8 cellular contexts compared by ENCODE assay signal in genomic region chr12:7131502-7131866, GRCh38. TPM values are rescaled to one million over a fixed set of nuclear protein-coding genes. Genes with fewer than 3 reads are reported as not detected.
DNase-seq lines count a peak whose midpoint lies in the region; ATAC-seq and TF ChIP-seq lines count a peak whose summit lies in the region.

No MANE protein-coding gene starts in this region.

- H3K79me2 ChIP-seq in mammary epithelial cell (ENCODE audit: insufficient read depth, low read length), result no peaks in the 10 kb centered on the region

- H3K9ac ChIP-seq in mammary epithelial cell (ENCODE audit: insufficient read depth, low read length) (no peak overlapping the region), iPS-20b (ENCODE audit: low read depth, low read length) (peak overlapping the region; percentile 75; the same call in 1 of the 2 replicates)

- no peak overlapping the region for H2AFZ ChIP-seq in mammary epithelial cell (ENCODE audit: low read depth, low read length)

- DNase-seq in MCF 10A (ENCODE audit: unreplicated experiment), result no peak
- DNase-seq in mammary epithelial cell, result no peak
- DNase-seq in activated CD4-positive, alpha-beta memory T cell treated with anti-CD3 and anti-CD28 coated beads, Interleukin-2, amount 10 ng/mL, durations not matched to agents 7 days and 5 days, result peak; percentile 81
- DNase-seq in transverse colon, result no peak
- no peak for DNase-seq in left lung
- no peak for DNase-seq in sigmoid colon
- DNase-seq in HPDE6-E6E7 (ENCODE audit: extremely low spot score), result no peak

- POLR2A ChIA-PET in MCF 10A (lab: Yijun Ruan, JAX), result no interaction called here
- POLR2A ChIA-PET in activated CD4-positive, alpha-beta memory T cell treated with anti-CD3 and anti-CD28 coated beads, Interleukin-2, amount 10 ng/mL, durations not matched to agents 7 days and 5 days (lab: Charles Lee), result interaction anchor here (0.9 to 3.0 kb wide), 6 partner anchors 9 to 839 kb away, joined by 3 to 26 read pairs (median 11); partner anchors contain the start of genes C12orf57, C1RL and RNU7-1

- ATAC-seq in left lung, result no peak

- TF ChIP-seq CTCF in MCF 10A (IDR thresholded peaks at IDR 0.05; ENCODE audit: unreplicated experiment), result no peak
- no peak for TF ChIP-seq CTCF in mammary epithelial cell (conservative IDR thresholded peaks at IDR 0.05 in 1 of 2, IDR thresholded peaks at IDR 0.05 in 1 of 2; ENCODE audit: extremely low read depth in 1 of 2, insufficient read depth in 1 of 2, low read depth in 1 of 2, low read length in 2 of 2)
- TF ChIP-seq CTCF in transverse colon (IDR thresholded peaks at IDR 0.05), result no peak
- no peak for TF ChIP-seq CTCF in left lung (IDR thresholded peaks at IDR 0.05)
- no peak for TF ChIP-seq CTCF in sigmoid colon (IDR thresholded peaks at IDR 0.05)

- no peak overlapping the region for H3K27ac Mint-ChIP-seq in MCF 10A (ENCODE audit: low read depth, unreplicated experiment)
- H3K27ac Mint-ChIP-seq in activated CD4-positive, alpha-beta memory T cell treated with anti-CD3 and anti-CD28 coated beads, Interleukin-2, amount 10 ng/mL, durations not matched to agents 7 days and 5 days, result peak overlapping the region; percentile 91

- peaks cover 30% of the 10 kb centered on the region for H3K36me3 Mint-ChIP-seq in MCF 10A (ENCODE audit: insufficient read depth, unreplicated experiment)
- H3K36me3 Mint-ChIP-seq in activated CD4-positive, alpha-beta memory T cell treated with anti-CD3 and anti-CD28 coated beads, Interleukin-2, amount 10 ng/mL, durations not matched to agents 7 days and 5 days (ENCODE audit: low read depth), result peaks cover 58% of the 10 kb centered on the region

- peaks cover 13% of the 10 kb centered on the region for H3K4me1 ChIP-seq in mammary epithelial cell (ENCODE audit: insufficient read depth, low read length)
- peaks cover 12% of the 10 kb centered on the region for H3K4me1 ChIP-seq in iPS-20b (ENCODE audit: insufficient read depth, low read length)
- peaks cover 10 to 28% (median 18%) of the 10 kb centered on the region in 4 donors for H3K4me1 ChIP-seq in transverse colon
- H3K4me1 ChIP-seq in left lung, result peaks cover 5 to 27% of the 10 kb centered on the region in 2 donors
- peaks cover 0 to 21% (median 18%) of the 10 kb centered on the region in 4 donors for H3K4me1 ChIP-seq in sigmoid colon

- no peak overlapping the region for H3K4me2 ChIP-seq in mammary epithelial cell (ENCODE audit: insufficient read depth, low read depth, low read length)

- dilution Hi-C loops in mammary epithelial cell (cut with HindIII; ENCODE audit: low sequenced_read_pairs), result no loop called here

- 87% methylated on average over 4 of the region's 7 CpGs for WGBS in mammary epithelial cell (ENCODE audit: low coverage, missing lambda C conversion rate)
- 30 to 41% methylated on average over 6 to 7 of the region's 7 CpGs for WGBS in transverse colon (ENCODE audit: low coverage in 1 of 2), 2 donors
- 24 to 31% methylated on average over 7 of the region's 7 CpGs for WGBS in sigmoid colon, 2 donors

- no peaks in the 10 kb centered on the region for H4K20me1 ChIP-seq in mammary epithelial cell (ENCODE audit: insufficient read depth, low read length)

- no peaks in the 10 kb centered on the region for H3K27me3 ChIP-seq in mammary epithelial cell (ENCODE audit: insufficient read depth, low read length)
- H3K27me3 ChIP-seq in iPS-20b (ENCODE audit: insufficient read depth, low read length), result peaks cover 33% of the 10 kb centered on the region
- peaks cover 20% of the 10 kb centered on the region for H3K27me3 ChIP-seq in transverse colon
- peaks cover 0 to 36% of the 10 kb centered on the region in 2 donors for H3K27me3 ChIP-seq in left lung
- no peaks in the 10 kb centered on the region for H3K27me3 ChIP-seq in sigmoid colon

- H3K9me3 Mint-ChIP-seq in MCF 10A (ENCODE audit: unreplicated experiment), result no peaks in the 10 kb centered on the region
- H3K9me3 Mint-ChIP-seq in activated CD4-positive, alpha-beta memory T cell treated with anti-CD3 and anti-CD28 coated beads, Interleukin-2, amount 10 ng/mL, durations not matched to agents 7 days and 5 days, result no peaks in the 10 kb centered on the region

- H3K4me3 Mint-ChIP-seq in MCF 10A (ENCODE audit: unreplicated experiment), result peak overlapping the region; percentile 72
- peak overlapping the region; percentile 100 for H3K4me3 Mint-ChIP-seq in activated CD4-positive, alpha-beta memory T cell treated with anti-CD3 and anti-CD28 coated beads, Interleukin-2, amount 10 ng/mL, durations not matched to agents 7 days and 5 days

- H3K27me3 Mint-ChIP-seq in MCF 10A (ENCODE audit: insufficient read depth, unreplicated experiment), result no peaks in the 10 kb centered on the region
- H3K27me3 Mint-ChIP-seq in activated CD4-positive, alpha-beta memory T cell treated with anti-CD3 and anti-CD28 coated beads, Interleukin-2, amount 10 ng/mL, durations not matched to agents 7 days and 5 days, result no peaks in the 10 kb centered on the region

- TF ChIP-seq EP300 in transverse colon (IDR thresholded peaks at IDR 0.05; ENCODE audit: low read depth) (no peak), sigmoid colon (IDR thresholded peaks at IDR 0.05) (no peak)

- H3K4me3 ChIP-seq in mammary epithelial cell (replicated peaks in 1 of 3; ENCODE audit: insufficient read depth in 1 of 3, low read depth in 2 of 3, low read length in 3 of 3), result no peak overlapping the region
- peak overlapping the region; percentile 87 for H3K4me3 ChIP-seq in iPS-20b (ENCODE audit: low read length)
- peak overlapping the region in 2 of 4 donors; percentile 60 to 62 for H3K4me3 ChIP-seq in transverse colon
- H3K4me3 ChIP-seq in left lung, result peak overlapping the region in 1 of 2 donors; percentile 59
- H3K4me3 ChIP-seq in sigmoid colon, result peak overlapping the region in 1 of 4 donors; percentile 65

- intact Hi-C loops in MCF 10A (cut with micrococcal nuclease), result no loop called here
- intact Hi-C loops in mammary epithelial cell (cut with micrococcal nuclease), result no loop called here
- intact Hi-C loops in transverse colon (cut with DNase I; ENCODE audit: low total_unique reads), result no loop called here
- intact Hi-C loops in left lung (cut with DNase I), result no loop called here
- intact Hi-C loops in sigmoid colon (cut with DNase I), result loop anchor here (5.0 kb wide), 1 partner anchor 56 kb away; the partner anchor contains the start of gene PEX5

- no peak overlapping the region for H3K27ac ChIP-seq in mammary epithelial cell (ENCODE audit: insufficient read depth, low read depth, low read length)
- no peak overlapping the region for H3K27ac ChIP-seq in iPS-20b (ENCODE audit: low read length)
- peak overlapping the region; percentile 52 to 68 (median 64) for H3K27ac ChIP-seq in transverse colon
- no peak overlapping the region for H3K27ac ChIP-seq in left lung
- H3K27ac ChIP-seq in sigmoid colon, result peak overlapping the region in 2 of 4 donors; percentile 59 to 79

- H3K36me3 ChIP-seq in mammary epithelial cell (ENCODE audit: insufficient read depth, low read length) (peaks cover 10% of the 10 kb centered on the region), iPS-20b (ENCODE audit: insufficient read depth, low read depth, low read length) (peaks cover 21% of the 10 kb centered on the region), transverse colon (peaks cover 0 to 5% (median 0%) of the 10 kb centered on the region in 4 donors), left lung (peaks cover 0 to 27% of the 10 kb centered on the region in 2 donors), sigmoid colon (peaks cover 0 to 10% (median 0%) of the 10 kb centered on the region in 4 donors)

- in situ Hi-C loops in mammary epithelial cell (cut with MboI; ENCODE audit: low sequenced_read_pairs in 2 of 2), result no loop called here
- in situ Hi-C loops in transverse colon (cut with MboI; ENCODE audit: low pct_ligation_motif_present in 1 of 4, low pct_unique_long_range_greater_than_20kb in 1 of 4, low sequenced_read_pairs in 3 of 4), result no loop called here

- BruUV-seq in MCF 10A (replicated peaks; lab: Mats Ljungman, UMichigan), result no TSS peak
- BruUV-seq in mammary epithelial cell (replicated peaks; lab: Mats Ljungman, UMichigan), result no TSS peak

- H3K9me3 ChIP-seq in mammary epithelial cell (replicated peaks; ENCODE audit: insufficient read depth, low read length) (no peaks in the 10 kb centered on the region), iPS-20b (ENCODE audit: insufficient read depth, low read depth, low read length) (no peaks in the 10 kb centered on the region), transverse colon (no peaks in the 10 kb centered on the region), left lung (no peaks in the 10 kb centered on the region), sigmoid colon (no peaks in the 10 kb centered on the region)

- TF ChIP-seq POLR2A in transverse colon (IDR thresholded peaks at IDR 0.05), result no peak
- TF ChIP-seq POLR2A in sigmoid colon (IDR thresholded peaks at IDR 0.05), result no peak

- H3K4me1 Mint-ChIP-seq in MCF 10A (ENCODE audit: insufficient read depth, unreplicated experiment), result peaks cover 17% of the 10 kb centered on the region
- peaks cover 43% of the 10 kb centered on the region for H3K4me1 Mint-ChIP-seq in activated CD4-positive, alpha-beta memory T cell treated with anti-CD3 and anti-CD28 coated beads, Interleukin-2, amount 10 ng/mL, durations not matched to agents 7 days and 5 days

- CTCF ChIA-PET in MCF 10A (lab: Yijun Ruan, JAX) (interaction anchor here (0.6 to 1.3 kb wide), 2 partner anchors 13 kb away, joined by 4 to 5 read pairs; no protein-coding TSS in a partner anchor), mammary epithelial cell (lab: Charles Lee; ENCODE audit: low non-redundant PET) (no interaction called here)
- CTCF ChIA-PET in activated CD4-positive, alpha-beta memory T cell treated with anti-CD3 and anti-CD28 coated beads, Interleukin-2, amount 10 ng/mL, durations not matched to agents 7 days and 5 days (lab: Charles Lee), result interaction anchor here (0.7 to 3.4 kb wide), 5 partner anchors 9 to 187 kb away, joined by 3 to 12 read pairs (median 3); no protein-coding TSS in a partner anchor

RNA-seq across cellular contexts. Expression of gene CLSTN3, which starts 1.3 kb away (rescaled TPM):
- total RNA-seq in MCF 10A (2022) (34.6 and 40.2 TPM in 2 replicates), mammary epithelial cell (10 to 100 TPM; 15.8 to 28.6 TPM), transverse colon (10 to 100 TPM; 13.9 to 98.7 (median 24.4) TPM), left lung (10 to 100 TPM; 30.3 to 45.8 TPM), sigmoid colon (10 to 100 TPM; 11.5 to 41.5 (median 19.3) TPM)
- polyA plus RNA-seq in mammary epithelial cell (14.5 TPM), sigmoid colon (10 to 100 TPM in 1 of 3 donors, 1 to 10 TPM in 2; 3.7 to 25.9 (median 6.0) TPM)
- 24.4 TPM for polyA minus RNA-seq in mammary epithelial cell
- total RNA-seq in activated CD4-positive, alpha-beta memory T cell treated with anti-CD3 and anti-CD28 coated beads, Interleukin-2, amount 10 ng/mL, durations not matched to agents 7 days and 5 days, result 100 to 1,000 TPM; 148 to 152 TPM

RNA-seq across cellular contexts. Expression of gene RBP5, which starts 2.8 kb away (rescaled TPM):
- total RNA-seq in MCF 10A (2022) (not detected in 2 replicates), mammary epithelial cell (not detected), transverse colon (1 to 10 TPM in 1 of 4 donors, under 1 TPM in 1, not detected in 2; 0.55 to 3.0 TPM), left lung (1 to 10 TPM; 1.2 to 2.3 TPM), sigmoid colon (under 1 TPM in 1 of 4 donors, not detected in 3; 0.71 TPM)
- polyA plus RNA-seq in mammary epithelial cell (not detected), sigmoid colon (10 to 100 TPM in 1 of 3 donors, 1 to 10 TPM in 2; 3.7 to 30.9 (median 4.2) TPM)
- not detected for polyA minus RNA-seq in mammary epithelial cell
- 1 to 10 TPM in 1 of 2 experiments, under 1 TPM in 1; 0.86 to 1.8 TPM for total RNA-seq in activated CD4-positive, alpha-beta memory T cell treated with anti-CD3 and anti-CD28 coated beads, Interleukin-2, amount 10 ng/mL, durations not matched to agents 7 days and 5 days

RNA-seq across cellular contexts. Expression of gene C1RL, which starts 22.5 kb away (rescaled TPM):
- 49.8 and 55.7 TPM in 2 replicates for total RNA-seq in MCF 10A (2022)
- 10 to 100 TPM; 32.1 to 38.3 TPM for total RNA-seq in mammary epithelial cell
- polyA plus RNA-seq in mammary epithelial cell, result 16.6 TPM
- 23.6 TPM for polyA minus RNA-seq in mammary epithelial cell
- total RNA-seq in activated CD4-positive, alpha-beta memory T cell treated with anti-CD3 and anti-CD28 coated beads, Interleukin-2, amount 10 ng/mL, durations not matched to agents 7 days and 5 days, result 10 to 100 TPM; 26.5 to 28.8 TPM
- total RNA-seq in transverse colon, result 100 to 1,000 TPM in 1 of 4 donors, 10 to 100 TPM in 3; 39.6 to 261 (median 65.0) TPM
- 10 to 100 TPM; 65.9 to 72.7 TPM for total RNA-seq in left lung
- total RNA-seq in sigmoid colon, result 10 to 100 TPM; 44.2 to 82.6 (median 65.3) TPM
- polyA plus RNA-seq in sigmoid colon, result 10 to 100 TPM in 2 of 3 donors, 1 to 10 TPM in 1; 9.9 to 45.5 (median 12.0) TPM

RNA-seq across cellular contexts. Expression of gene C1R, which starts 39.2 kb away (rescaled TPM):
- total RNA-seq in MCF 10A (2022) (13.1 and 16.7 TPM in 2 replicates), mammary epithelial cell (10 to 100 TPM in 1 of 2 donors, 1 to 10 TPM in 1; 6.1 to 16.3 TPM), transverse colon (100 to 1,000 TPM in 3 of 4 donors, 10 to 100 TPM in 1; 68.5 to 154 (median 125) TPM), left lung (100 to 1,000 TPM; 403 to 693 TPM), sigmoid colon (100 to 1,000 TPM; 328 to 493 (median 467) TPM)
- polyA plus RNA-seq in mammary epithelial cell (5.3 TPM), sigmoid colon (100 to 1,000 TPM in 1 of 3 donors, 10 to 100 TPM in 2; 23.8 to 257 (median 54.1) TPM)
- polyA minus RNA-seq in mammary epithelial cell, result 14.7 TPM
- 1 to 10 TPM; 2.7 to 3.8 TPM for total RNA-seq in activated CD4-positive, alpha-beta memory T cell treated with anti-CD3 and anti-CD28 coated beads, Interleukin-2, amount 10 ng/mL, durations not matched to agents 7 days and 5 days

RNA-seq across cellular contexts. Expression of gene PEX5, which starts 58.0 kb away (rescaled TPM):
- 42.2 and 49.4 TPM in 2 replicates for total RNA-seq in MCF 10A (2022)
- 10 to 100 TPM; 25.0 to 25.5 TPM for total RNA-seq in mammary epithelial cell
- 14.0 TPM for polyA plus RNA-seq in mammary epithelial cell
- polyA minus RNA-seq in mammary epithelial cell, result 6.7 TPM
- 10 to 100 TPM; 15.0 to 15.4 TPM for total RNA-seq in activated CD4-positive, alpha-beta memory T cell treated with anti-CD3 and anti-CD28 coated beads, Interleukin-2, amount 10 ng/mL, durations not matched to agents 7 days and 5 days
- 10 to 100 TPM; 23.9 to 86.0 (median 30.3) TPM for total RNA-seq in transverse colon
- 10 to 100 TPM; 34.1 to 36.5 TPM for total RNA-seq in left lung
- total RNA-seq in sigmoid colon, result 10 to 100 TPM; 22.7 to 48.5 (median 35.3) TPM
- polyA plus RNA-seq in sigmoid colon, result 10 to 100 TPM; 13.9 to 29.9 (median 27.0) TPM

Comparison
In these comparisons a context has a peak if more than half of its experiments do, and no peak if none do; other contexts are left out.
1. H3K27ac ChIP-seq: peak in transverse colon (4 of 4); none in mammary epithelial cell (single experiment), iPS-20b (single experiment) and left lung (0 of 2).